Comparison of ENCODE assay signal across 22 cellular contexts in genomic region chr6:138183792-138184134, GRCh38. TPM values are rescaled to one million over a fixed set of nuclear protein-coding genes. Genes with fewer than 3 reads are reported as not detected.
DNase-seq lines count a peak whose midpoint lies in the region; TF ChIP-seq lines count a peak whose summit lies in the region.
"Had no signal": no experiment of that assay in that cellular context is flagged by ENCODE, and none has a peak within 500 bp of the region (broad histone marks: within the 10 kb centered on the region; RNA-seq: fewer than 3 reads in every experiment).

No MANE protein-coding gene starts in this region.

- H3K4me3 Mint-ChIP-seq in chondrocyte (ENCODE audit: unreplicated experiment), result no peak overlapping the region
- H3K4me3 Mint-ChIP-seq: CD4-positive, alpha-beta T cell; T-cell had no signal

- no peak overlapping the region for H3K4me3 ChIP-seq in esophagus muscularis mucosa
- H3K4me3 ChIP-seq: A549, K562, Peyer's patch, SJCRH30 had no signal

- H3K27me3 Mint-ChIP-seq in chondrocyte (ENCODE audit: low read depth), result peaks cover 4% of the 10 kb centered on the region

- no peak for TF ChIP-seq EP300 in esophagus muscularis mucosa (IDR thresholded peaks at IDR 0.05)

- H3K27ac ChIP-seq in C4-2B (peak overlapping the region; percentile 6; the same call in 1 of the 2 replicates), VCaP (peak overlapping the region; percentile 91), esophagus muscularis mucosa (replicated peaks in 1 of 4) (no peak overlapping the region), temporal lobe (ENCODE audit: low read depth, low read length) (peak overlapping the region; percentile 94)
- H3K27ac ChIP-seq: A549, Peyer's patch, SJCRH30 had no signal

- H3K9me3 Mint-ChIP-seq in chondrocyte (ENCODE audit: low read depth), result peaks cover 3% of the 10 kb centered on the region
- H3K9me3 Mint-ChIP-seq: CD4-positive, alpha-beta T cell had no signal

- 84% methylated on average over 4 of the region's 4 CpGs for WGBS in esophagus muscularis mucosa

- no peaks in the 10 kb centered on the region for H3K4me1 ChIP-seq in esophagus muscularis mucosa
- H3K4me1 ChIP-seq: A549, BE2C had no signal

- no peak for TF ChIP-seq CTCF in C4-2B (conservative IDR thresholded peaks at IDR 0.05)
- TF ChIP-seq CTCF in VCaP (conservative IDR thresholded peaks at IDR 0.05), result no peak
- no peak for TF ChIP-seq CTCF in esophagus muscularis mucosa (IDR thresholded peaks at IDR 0.05)
- no peak for TF ChIP-seq CTCF in chondrocyte (IDR thresholded peaks at IDR 0.05)

- H3K36me3 ChIP-seq in esophagus muscularis mucosa, result no peaks in the 10 kb centered on the region
- H3K36me3 ChIP-seq: BE2C, Peyer's patch, SJCRH30 had no signal

- no peak for TF ChIP-seq POLR2A in esophagus muscularis mucosa (IDR thresholded peaks at IDR 0.05; ENCODE audit: low read depth)

- peaks cover 0 to 6% (median 0%) of the 10 kb centered on the region in 4 donors for H3K9me3 ChIP-seq in esophagus muscularis mucosa
- H3K9me3 ChIP-seq: A549, BE2C, Peyer's patch, SJCRH30 had no signal

- no peaks in the 10 kb centered on the region for H3K4me1 Mint-ChIP-seq in chondrocyte (ENCODE audit: low read depth)
- H3K4me1 Mint-ChIP-seq: T-cell had no signal

- H3K36me3 Mint-ChIP-seq in chondrocyte (ENCODE audit: low read depth), result no peaks in the 10 kb centered on the region
- H3K36me3 Mint-ChIP-seq: T-cell had no signal

- DNase-seq in esophagus muscularis mucosa (ENCODE audit: extremely low spot score), result peak; percentile 66
- no peak for DNase-seq in chondrocyte (ENCODE audit: low spot score)
- DNase-seq in NCI-H345 (lab: John Stamatoyannopoulos, UW), result no peak
- DNase-seq in NCI-H2227 treated with DMSO at 0.1 percent for 48 hours (lab: John Stamatoyannopoulos, UW), result no peak
- DNase-seq: BE2C; CD4-positive, alpha-beta T cell; HCEC 1CT; MM.1S; NCI-H1048; NCI-H187 treated with DMSO at 0.1 percent for 48 hours; NCI-H2107; Peyer's patch; SJCRH30; T-cell had no signal

- H3K27ac Mint-ChIP-seq in chondrocyte (ENCODE audit: unreplicated experiment), result no peak overlapping the region
- H3K27ac Mint-ChIP-seq: CD4-positive, alpha-beta T cell; T-cell had no signal

- no peaks in the 10 kb centered on the region for H3K27me3 ChIP-seq in esophagus muscularis mucosa
- H3K27me3 ChIP-seq: BE2C, Peyer's patch, SJCRH30 had no signal

- intact Hi-C loops in esophagus muscularis mucosa (cut with DNase I), result no loop called here

RNA-seq across cellular contexts. Expression of gene ARFGEF3, which starts 22.0 kb away (rescaled TPM):
- total RNA-seq in esophagus muscularis mucosa (1 to 10 TPM; 1.2 to 3.3 (median 2.2) TPM), temporal lobe (45.2 TPM), chondrocyte (1.1 to 2.7 TPM (median 2.7 TPM) in 3 replicates)
- total RNA-seq: CD4-positive, alpha-beta T cell; OCI-LY7 had no signal

RNA-seq across cellular contexts. Expression of gene PBOV1, which starts 34.5 kb away (rescaled TPM):
- total RNA-seq in esophagus muscularis mucosa (not detected), temporal lobe (not detected), chondrocyte (not detected in 3 replicates)
- total RNA-seq: CD4-positive, alpha-beta T cell; HepG2; K562; LHCN-M2; OCI-LY7; Peyer's patch; SJCRH30; T-cell had no signal

Comparison
In these comparisons a context has a peak if more than half of its experiments do, and no peak if none do; other contexts are left out.
1. H3K27ac ChIP-seq: peak in C4-2B (single experiment), VCaP (single experiment) and temporal lobe (single experiment); none in esophagus muscularis mucosa (0 of 4).
2. RNA of gene ARFGEF3, which starts 22.0 kb away (total RNA-seq): 45.2 TPM in temporal lobe (single experiment); 1.1 to 2.7 TPM in chondrocyte and 1.2 to 3.3 TPM in esophagus muscularis mucosa; every median in the first group is over 10 times any median in the second.